Comparison of ENCODE assay signal across 1 cellular context in genomic region chr5:140107312-140108092, GRCh38.
A peak's percentile ranks its signal among the peaks of the same experiment; 100 is the strongest.
TF ChIP-seq lines count a peak whose summit lies in the region.

No MANE protein-coding gene starts in this region.

TF ChIP-seq in HepG2, 621 proteins besides CTCF, POLR2A, EP300 and RAD21 (continued from another document):
- TF ChIP-seq PRDM15 (CRISPR knock-in tag; IDR thresholded peaks at IDR 0.05) (no peak), MLXIP (CRISPR knock-in tag; IDR thresholded peaks at IDR 0.05; ENCODE audit: borderline replicate concordance) (no peak), ZNF446 (CRISPR knock-in tag; IDR thresholded peaks at IDR 0.05) (peak; percentile 60; the same call in 1 of the 2 replicates), RELA (CRISPR knock-in tag; IDR thresholded peaks at IDR 0.05) (peak; percentile 23; the same call in 1 of the 2 replicates), KMT2A (CRISPR knock-in tag; IDR thresholded peaks at IDR 0.05) (peak; percentile 71), TEAD2 (CRISPR knock-in tag; IDR thresholded peaks at IDR 0.05) (no peak), ZNF563 (CRISPR knock-in tag; IDR thresholded peaks at IDR 0.05) (peak; percentile 72; the same call in 1 of the 2 replicates), HMGXB4 (CRISPR knock-in tag; IDR thresholded peaks at IDR 0.05; ENCODE audit: borderline replicate concordance in 1 of 2, low read depth in 1 of 2) (peak; percentile 78 to 96; a peak in 3 of 4 replicates), YEATS4 (CRISPR knock-in tag; IDR thresholded peaks at IDR 0.05; ENCODE audit: borderline replicate concordance) (peak; percentile 97), IKZF1 (IDR thresholded peaks at IDR 0.05) (no peak), ZNF766 (CRISPR knock-in tag; IDR thresholded peaks at IDR 0.05; ENCODE audit: borderline replicate concordance) (peak; percentile 70; the same call in 1 of the 2 replicates)
- TF ChIP-seq, protein P1, sequence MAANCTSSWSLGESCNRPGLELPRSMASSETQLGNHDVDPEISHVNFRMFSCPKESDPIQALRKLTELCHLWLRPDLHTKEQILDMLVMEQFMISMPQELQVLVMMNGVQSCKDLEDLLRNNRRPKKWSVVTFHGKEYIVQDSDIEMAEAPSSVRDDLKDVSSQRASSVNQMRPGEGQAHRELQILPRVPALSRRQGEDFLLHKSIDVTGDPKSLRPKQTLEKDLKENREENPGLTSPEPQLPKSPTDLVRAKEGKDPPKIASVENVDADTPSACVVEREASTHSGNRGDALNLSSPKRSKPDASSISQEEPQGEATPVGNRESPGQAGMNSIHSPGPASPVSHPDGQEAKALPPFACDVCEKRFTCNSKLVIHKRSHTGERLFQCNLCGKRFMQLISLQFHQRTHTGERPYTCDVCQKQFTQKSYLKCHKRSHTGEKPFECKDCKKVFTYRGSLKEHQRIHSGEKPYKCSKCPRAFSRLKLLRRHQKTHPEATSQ (CRISPR knock-in tag; IDR thresholded peaks at IDR 0.05; ENCODE audit: borderline replicate concordance): peak; percentile 82; the same call in 1 of the 2 replicates
